Comparison of ENCODE assay signal across 8 cellular contexts in genomic region chr3:111737712-111738097, GRCh38.
DNase-seq lines count a peak whose midpoint lies in the region; TF ChIP-seq lines count a peak whose summit lies in the region.

No MANE protein-coding gene starts in this region.

- no peaks in the 10 kb centered on the region for H3K36me3 ChIP-seq in right atrium auricular region

- no peak overlapping the region for H3K4me3 ChIP-seq in right atrium auricular region

- no peaks in the 10 kb centered on the region for H3K9me3 ChIP-seq in right atrium auricular region

- H3K4me3 Mint-ChIP-seq in activated T-cell treated with anti-CD3 and anti-CD28 coated beads, Interleukin-2, amount 50 U/mL, for 24 hours: no peak overlapping the region

- DNase-seq in activated T-cell treated with anti-CD3 and anti-CD28 coated beads, Interleukin-2, amount 50 U/mL, for 24 hours: no peak
- DNase-seq in activated T-cell treated with anti-CD3 and anti-CD28 coated beads, Interleukin-2, amount 50 U/mL, for 1 hour: no peak
- DNase-seq in NCI-H2107 (lab: John Stamatoyannopoulos, UW) (peak; percentile 30), right atrium auricular region (ENCODE audit: low spot score) (peak; percentile 71), ureter (ENCODE audit: low spot score) (peak; percentile 67), substantia nigra (lab: John Stamatoyannopoulos, UW) (no peak), HT-29 (ENCODE audit: low spot score) (no peak)
- no peak for DNase-seq in activated naive CD4-positive, alpha-beta T cell treated with anti-CD3 and anti-CD28 coated beads, Interleukin-2, amount 50 U/mL, for 16 hours

- peak overlapping the region; percentile 20 for H3K27ac Mint-ChIP-seq in activated T-cell treated with anti-CD3 and anti-CD28 coated beads, Interleukin-2, amount 50 U/mL, for 24 hours

- no peaks in the 10 kb centered on the region for H3K27me3 Mint-ChIP-seq in activated T-cell treated with anti-CD3 and anti-CD28 coated beads, Interleukin-2, amount 50 U/mL, for 24 hours

- H3K36me3 Mint-ChIP-seq in activated T-cell treated with anti-CD3 and anti-CD28 coated beads, Interleukin-2, amount 50 U/mL, for 24 hours (ENCODE audit: low read depth): peaks cover 4% of the 10 kb centered on the region

- H3K4me1 ChIP-seq in right atrium auricular region: peaks cover 0 to 47% of the 10 kb centered on the region in 2 donors

- H3K4me1 Mint-ChIP-seq in activated T-cell treated with anti-CD3 and anti-CD28 coated beads, Interleukin-2, amount 50 U/mL, for 24 hours (ENCODE audit: low read depth): peaks cover 25% of the 10 kb centered on the region

- no peaks in the 10 kb centered on the region for H3K9me3 Mint-ChIP-seq in activated T-cell treated with anti-CD3 and anti-CD28 coated beads, Interleukin-2, amount 50 U/mL, for 24 hours

- H3K27ac ChIP-seq in right atrium auricular region: peak overlapping the region; percentile 67
- H3K27ac ChIP-seq in substantia nigra (ENCODE audit: low read depth, low read length, poor library complexity, severe bottlenecking): no peak overlapping the region

- no peaks in the 10 kb centered on the region for H3K27me3 ChIP-seq in right atrium auricular region

- TF ChIP-seq CTCF in right atrium auricular region (IDR thresholded peaks at IDR 0.05): no peak

Comparison
In these comparisons a context has a peak if more than half of its experiments do, and no peak if none do; other contexts are left out.
1. DNase-seq: peak in NCI-H2107 (single experiment), right atrium auricular region (single experiment) and ureter (single experiment); none in activated T-cell treated with anti-CD3 and anti-CD28 coated beads, Interleukin-2, amount 50 U/mL, for 24 hours (single experiment), activated T-cell treated with anti-CD3 and anti-CD28 coated beads, Interleukin-2, amount 50 U/mL, for 1 hour (single experiment), substantia nigra (0 of 49), activated naive CD4-positive, alpha-beta T cell treated with anti-CD3 and anti-CD28 coated beads, Interleukin-2, amount 50 U/mL, for 16 hours (single experiment) and HT-29 (single experiment).